8 cellular contexts compared by ENCODE assay signal in genomic region chrX:48957477-48957826, GRCh38. TPM values are rescaled to one million over a fixed set of nuclear protein-coding genes. Genes with fewer than 3 reads are reported as not detected.
DNase-seq lines count a peak whose midpoint lies in the region; ATAC-seq and TF ChIP-seq lines count a peak whose summit lies in the region.

TSS of gene OTUD5 (minus strand) at chrX:48957607. CDS start at chrX:48957570, 37 bp downstream.

- POLR2A ChIA-PET in activated CD4-positive, alpha-beta memory T cell treated with anti-CD3 and anti-CD28 coated beads, Interleukin-2, amount 10 ng/mL, durations not matched to agents 7 days and 5 days (lab: Charles Lee), result interaction anchor here (1.0 to 6.8 kb wide), 13 partner anchors 12 to 319 kb away, joined by 3 to 125 read pairs (median 8); partner anchors contain the start of genes GRIPAP1, HDAC6, PQBP1 and SLC35A2

- ATAC-seq in GM18505 (IDR thresholded peaks at IDR 0.05; ENCODE audit: unreplicated experiment) (peak; percentile 40), HG02678 (IDR thresholded peaks at IDR 0.05; ENCODE audit: unreplicated experiment) (peak; percentile 36)

- no peaks in the 10 kb centered on the region for H3K9me3 Mint-ChIP-seq in activated CD4-positive, alpha-beta memory T cell treated with anti-CD3 and anti-CD28 coated beads, Interleukin-2, amount 10 ng/mL, durations not matched to agents 7 days and 5 days

- no peaks in the 10 kb centered on the region for H3K27me3 ChIP-seq in endocrine pancreas (ENCODE audit: control insufficient read depth, insufficient read depth, low read length)

- DNase-seq in NCI-H2171 (lab: John Stamatoyannopoulos, UW), result peak; percentile 72
- no peak for DNase-seq in activated CD4-positive, alpha-beta memory T cell treated with anti-CD3 and anti-CD28 coated beads, Interleukin-2, amount 10 ng/mL, durations not matched to agents 7 days and 5 days
- no peak for DNase-seq in mucosa of gallbladder (ENCODE audit: low spot score)
- peak; percentile 40 to 44 for DNase-seq in stimulated activated CD8-positive, alpha-beta memory T cell treated with anti-CD3 and anti-CD28 coated beads, Interleukin-7, amount 100 ng/mL, for 1 hour (ENCODE audit: low read depth in 2 of 2)
- DNase-seq in NCI-H446 treated with DMSO at 0.1 percent for 48 hours (lab: John Stamatoyannopoulos, UW), result no peak

- peaks cover 55% of the 10 kb centered on the region for H3K4me1 Mint-ChIP-seq in activated CD4-positive, alpha-beta memory T cell treated with anti-CD3 and anti-CD28 coated beads, Interleukin-2, amount 10 ng/mL, durations not matched to agents 7 days and 5 days

- H3K4me3 Mint-ChIP-seq in activated CD4-positive, alpha-beta memory T cell treated with anti-CD3 and anti-CD28 coated beads, Interleukin-2, amount 10 ng/mL, durations not matched to agents 7 days and 5 days, result peak within 1 kb of the TSS; percentile 98

- H3K36me3 ChIP-seq in endocrine pancreas (ENCODE audit: control insufficient read depth, insufficient read depth, low read length), result no peaks in the 10 kb centered on the region

- peak within 1 kb of the TSS; percentile 84 for H3K9ac ChIP-seq in endocrine pancreas (ENCODE audit: control insufficient read depth, insufficient read depth, low read length)

- H3K27ac Mint-ChIP-seq in activated CD4-positive, alpha-beta memory T cell treated with anti-CD3 and anti-CD28 coated beads, Interleukin-2, amount 10 ng/mL, durations not matched to agents 7 days and 5 days, result peak within 1 kb of the TSS; percentile 100

- H3K27me3 Mint-ChIP-seq in activated CD4-positive, alpha-beta memory T cell treated with anti-CD3 and anti-CD28 coated beads, Interleukin-2, amount 10 ng/mL, durations not matched to agents 7 days and 5 days, result no peaks in the 10 kb centered on the region

- peak; percentile 54 for TF ChIP-seq POLR2A in GM18505 (IDR thresholded peaks at IDR 0.05; ENCODE audit: borderline replicate concordance, extremely low read depth, insufficient read depth, insufficient read length)

- CTCF ChIA-PET in activated CD4-positive, alpha-beta memory T cell treated with anti-CD3 and anti-CD28 coated beads, Interleukin-2, amount 10 ng/mL, durations not matched to agents 7 days and 5 days (lab: Charles Lee), result interaction anchor here (1.3 kb wide), 1 partner anchor 206 kb away, joined by 4 read pairs; no protein-coding TSS in a partner anchor

- H3K36me3 Mint-ChIP-seq in activated CD4-positive, alpha-beta memory T cell treated with anti-CD3 and anti-CD28 coated beads, Interleukin-2, amount 10 ng/mL, durations not matched to agents 7 days and 5 days (ENCODE audit: low read depth), result peaks cover 22% of the 10 kb centered on the region

- no peaks in the 10 kb centered on the region for H3K4me1 ChIP-seq in endocrine pancreas (ENCODE audit: control insufficient read depth, insufficient read depth, low read length)

- H3K9me3 ChIP-seq in endocrine pancreas (ENCODE audit: control insufficient read depth, low read length), result no peaks in the 10 kb centered on the region

- H3K4me3 ChIP-seq in endocrine pancreas (ENCODE audit: control insufficient read depth, insufficient read depth, low read length), result peak within 1 kb of the TSS; percentile 50

RNA-seq across cellular contexts. Expression of gene OTUD5, which starts in this region (rescaled TPM):
- total RNA-seq in activated CD4-positive, alpha-beta memory T cell treated with anti-CD3 and anti-CD28 coated beads, Interleukin-2, amount 10 ng/mL, durations not matched to agents 7 days and 5 days, result 10 to 100 TPM; 63.2 to 63.7 TPM
- 57.3 TPM for total RNA-seq in mucosa of gallbladder

Comparison
In these comparisons a context has a peak if more than half of its experiments do, and no peak if none do; other contexts are left out.
1. DNase-seq: peak in NCI-H2171 (single experiment) and stimulated activated CD8-positive, alpha-beta memory T cell treated with anti-CD3 and anti-CD28 coated beads, Interleukin-7, amount 100 ng/mL, for 1 hour (2 of 2); none in activated CD4-positive, alpha-beta memory T cell treated with anti-CD3 and anti-CD28 coated beads, Interleukin-2, amount 10 ng/mL, durations not matched to agents 7 days and 5 days (single experiment), mucosa of gallbladder (single experiment) and NCI-H446 treated with DMSO at 0.1 percent for 48 hours (single experiment).